11 cellular contexts compared by ENCODE assay signal in genomic region chr6:129882510-129883023, GRCh38. TPM values are rescaled to one million over a fixed set of nuclear protein-coding genes. Genes with fewer than 3 reads are reported as not detected.
DNase-seq lines count a peak whose midpoint lies in the region; ATAC-seq and TF ChIP-seq lines count a peak whose summit lies in the region.
"Had no signal": no experiment of that assay in that cellular context is flagged by ENCODE, and none has a peak within 500 bp of the region (broad histone marks: within the 10 kb centered on the region; RNA-seq: fewer than 3 reads in every experiment).

No MANE protein-coding gene starts in this region.

- 82% methylated on average over 8 of the region's 8 CpGs for WGBS in hepatocyte (ENCODE audit: low lambda C conversion rate, missing lambda C conversion rate)
- WGBS in sigmoid colon, 2 donors = 40 to 59% methylated on average over 8 of the region's 8 CpGs

- H2AFZ ChIP-seq in hepatocyte = no peak overlapping the region

- H3K36me3 Mint-ChIP-seq in activated CD4-positive, alpha-beta T cell treated with anti-CD3 and anti-CD28 coated beads, Interleukin-2, amount 10 ng/mL, durations not matched to agents 24 days and 14 days (ENCODE audit: low read depth) = peaks cover 20% of the 10 kb centered on the region
- peaks cover 0 to 15% of the 10 kb centered on the region in 2 donors for H3K36me3 Mint-ChIP-seq in naive B cell

- H4K20me1 ChIP-seq in hepatocyte (ENCODE audit: insufficient read depth, poor library complexity, severe bottlenecking) = no peaks in the 10 kb centered on the region

- H3K9me3 ChIP-seq in hepatocyte (ENCODE audit: low read depth) = no peaks in the 10 kb centered on the region
- no peaks in the 10 kb centered on the region for H3K9me3 ChIP-seq in sigmoid colon

- ATAC-seq in GM21786 (IDR thresholded peaks at IDR 0.05; ENCODE audit: unreplicated experiment) (peak; percentile 92), HG03442 (IDR thresholded peaks at IDR 0.05; ENCODE audit: unreplicated experiment) (peak; percentile 90), naive B cell (ENCODE audit: low read depth in 2 of 2) (peak; percentile 88 to 92)
- ATAC-seq: Panc1 had no signal

- intact Hi-C loops in activated CD4-positive, alpha-beta T cell treated with anti-CD3 and anti-CD28 coated beads, Interleukin-2, amount 10 ng/mL, durations not matched to agents 24 days and 14 days (cut with micrococcal nuclease) = no loop called here
- intact Hi-C loops in sigmoid colon (cut with DNase I) = no loop called here

- H3K27ac Mint-ChIP-seq in activated CD4-positive, alpha-beta T cell treated with anti-CD3 and anti-CD28 coated beads, Interleukin-2, amount 10 ng/mL, durations not matched to agents 24 days and 14 days = peak overlapping the region; percentile 14
- peak overlapping the region in 5 of 6 donors; percentile 20 to 88 (median 25) for H3K27ac Mint-ChIP-seq in naive B cell

- no peak overlapping the region for H3K4me3 ChIP-seq in hepatocyte
- H3K4me3 ChIP-seq in sigmoid colon = no peak overlapping the region

- H3K79me2 ChIP-seq in hepatocyte = no peaks in the 10 kb centered on the region

- DNase-seq in activated CD4-positive, alpha-beta T cell treated with anti-CD3 and anti-CD28 coated beads, Interleukin-2, amount 10 ng/mL, durations not matched to agents 24 days and 14 days = peak; percentile 67
- DNase-seq in activated CD4-positive, alpha-beta T cell treated with anti-CD3 and anti-CD28 coated beads for 1 hour = no peak
- DNase-seq in naive B cell = peak; percentile 30
- DNase-seq in activated CD8-positive, alpha-beta memory T cell treated with anti-CD3 and anti-CD28 coated beads for 24 hours = no peak
- no peak for DNase-seq in hepatocyte (ENCODE audit: low spot score)
- no peak for DNase-seq in sigmoid colon
- DNase-seq: activated CD4-positive, alpha-beta T cell treated with anti-CD3 and anti-CD28 coated beads, Interleukin-2, amount 50 U/mL, for 4 hours; caudate nucleus had no signal

- no peaks in the 10 kb centered on the region for H3K4me1 ChIP-seq in hepatocyte (ENCODE audit: insufficient read depth)
- no peaks in the 10 kb centered on the region for H3K4me1 ChIP-seq in sigmoid colon

- peak overlapping the region; percentile 28 for H3K4me3 Mint-ChIP-seq in activated CD4-positive, alpha-beta T cell treated with anti-CD3 and anti-CD28 coated beads, Interleukin-2, amount 10 ng/mL, durations not matched to agents 24 days and 14 days
- peak overlapping the region in 7 of 8 donors; percentile 9 to 80 (median 65) for H3K4me3 Mint-ChIP-seq in naive B cell

- no peak for TF ChIP-seq POLR2A in sigmoid colon (IDR thresholded peaks at IDR 0.05)

- H3K36me3 ChIP-seq in hepatocyte (replicated peaks; ENCODE audit: insufficient read depth, low read depth) (no peaks in the 10 kb centered on the region), sigmoid colon (no peaks in the 10 kb centered on the region)

- no peak overlapping the region for H3K4me2 ChIP-seq in hepatocyte

- TF ChIP-seq EP300 in sigmoid colon (IDR thresholded peaks at IDR 0.05) = no peak

- TF ChIP-seq CTCF in hepatocyte (IDR thresholded peaks at IDR 0.05; ENCODE audit: poor library complexity) (no peak), sigmoid colon (IDR thresholded peaks at IDR 0.05) (no peak)

- no peak overlapping the region for H3K27ac ChIP-seq in hepatocyte
- no peak overlapping the region for H3K27ac ChIP-seq in sigmoid colon

- H3K27me3 ChIP-seq in hepatocyte (no peaks in the 10 kb centered on the region), sigmoid colon (no peaks in the 10 kb centered on the region)

- peaks cover 9% of the 10 kb centered on the region for H3K4me1 Mint-ChIP-seq in activated CD4-positive, alpha-beta T cell treated with anti-CD3 and anti-CD28 coated beads, Interleukin-2, amount 10 ng/mL, durations not matched to agents 24 days and 14 days
- peaks cover 16 to 22% (median 19%) of the 10 kb centered on the region in 3 donors for H3K4me1 Mint-ChIP-seq in naive B cell

- H3K9me3 Mint-ChIP-seq in activated CD4-positive, alpha-beta T cell treated with anti-CD3 and anti-CD28 coated beads, Interleukin-2, amount 10 ng/mL, durations not matched to agents 24 days and 14 days = peaks cover 23% of the 10 kb centered on the region
- H3K9me3 Mint-ChIP-seq in naive B cell = peaks cover 0 to 12% (median 6%) of the 10 kb centered on the region in 7 donors

- peaks cover 4% of the 10 kb centered on the region for H3K27me3 Mint-ChIP-seq in activated CD4-positive, alpha-beta T cell treated with anti-CD3 and anti-CD28 coated beads, Interleukin-2, amount 10 ng/mL, durations not matched to agents 24 days and 14 days
- H3K27me3 Mint-ChIP-seq in naive B cell = peaks cover 0 to 6% (median 0%) of the 10 kb centered on the region in 3 donors

- H3K9me2 ChIP-seq in hepatocyte (replicated peaks; ENCODE audit: insufficient read depth) = no peaks in the 10 kb centered on the region

RNA-seq across cellular contexts. Expression of gene TMEM244, which starts 21.5 kb away (rescaled TPM):
- total RNA-seq in activated CD4-positive, alpha-beta T cell treated with anti-CD3 and anti-CD28 coated beads, Interleukin-2, amount 10 ng/mL, durations not matched to agents 24 days and 14 days = not detected in 2 replicates
- not detected for polyA plus RNA-seq in naive B cell (ENCODE audit: low read depth in 6 of 6)
- total RNA-seq in hepatocyte = not detected in 2 replicates
- polyA plus RNA-seq in hepatocyte = not detected in 2 replicates
- not detected for total RNA-seq in sigmoid colon
- polyA plus RNA-seq in sigmoid colon = not detected

Comparison
In these comparisons a context has a peak if more than half of its experiments do, and no peak if none do; other contexts are left out.
1. DNase-seq: peak in activated CD4-positive, alpha-beta T cell treated with anti-CD3 and anti-CD28 coated beads, Interleukin-2, amount 10 ng/mL, durations not matched to agents 24 days and 14 days (single experiment) and naive B cell (single experiment); none in activated CD4-positive, alpha-beta T cell treated with anti-CD3 and anti-CD28 coated beads for 1 hour (single experiment), activated CD8-positive, alpha-beta memory T cell treated with anti-CD3 and anti-CD28 coated beads for 24 hours (single experiment), hepatocyte (single experiment) and sigmoid colon (single experiment).
2. Peak in every context shown above with its lines, with median percentiles within 50 percentile points of each other: ATAC-seq.